1 cellular context compared by ENCODE assay signal in the genomic region with DNA sequence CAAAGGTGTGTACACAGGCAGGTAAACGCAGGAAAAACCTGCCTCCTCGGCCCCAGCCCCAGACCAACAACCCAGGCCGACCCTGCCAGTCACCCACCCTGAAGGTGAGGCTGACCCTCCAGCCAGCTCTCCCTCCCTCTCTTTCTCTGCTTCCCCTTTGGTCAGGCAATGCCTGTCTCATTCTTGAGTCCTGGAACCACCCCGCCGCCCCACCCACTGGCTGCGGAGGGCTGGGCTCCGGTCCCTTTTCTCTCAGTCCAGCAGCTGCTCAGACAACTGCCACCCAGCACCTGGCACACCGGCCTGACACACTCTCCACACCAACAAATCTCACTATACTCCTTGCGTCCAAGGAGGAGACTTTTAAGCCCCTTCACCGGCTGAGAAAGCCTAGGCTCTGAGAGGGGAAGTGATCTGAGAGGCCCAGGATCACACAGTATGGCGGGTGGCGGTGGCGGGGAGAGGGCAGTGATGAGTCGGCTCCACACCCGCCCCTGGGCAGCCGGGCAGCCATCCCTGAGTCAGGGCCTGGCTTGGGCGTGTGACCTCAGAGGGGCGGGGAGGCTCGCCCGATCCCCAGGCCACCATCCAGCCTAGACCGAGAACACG.
TF ChIP-seq lines count a peak whose summit lies in the region.

No MANE protein-coding gene starts in this region.

TF ChIP-seq in HepG2, 621 proteins besides CTCF, POLR2A, EP300 and RAD21 (continued from another document and continues in another):
- TF ChIP-seq, protein P1, sequence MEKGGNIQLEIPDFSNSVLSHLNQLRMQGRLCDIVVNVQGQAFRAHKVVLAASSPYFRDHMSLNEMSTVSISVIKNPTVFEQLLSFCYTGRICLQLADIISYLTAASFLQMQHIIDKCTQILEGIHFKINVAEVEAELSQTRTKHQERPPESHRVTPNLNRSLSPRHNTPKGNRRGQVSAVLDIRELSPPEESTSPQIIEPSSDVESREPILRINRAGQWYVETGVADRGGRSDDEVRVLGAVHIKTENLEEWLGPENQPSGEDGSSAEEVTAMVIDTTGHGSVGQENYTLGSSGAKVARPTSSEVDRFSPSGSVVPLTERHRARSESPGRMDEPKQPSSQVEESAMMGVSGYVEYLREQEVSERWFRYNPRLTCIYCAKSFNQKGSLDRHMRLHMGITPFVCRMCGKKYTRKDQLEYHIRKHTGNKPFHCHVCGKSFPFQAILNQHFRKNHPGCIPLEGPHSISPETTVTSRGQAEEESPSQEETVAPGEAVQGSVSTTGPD (CRISPR knock-in tag; IDR thresholded peaks at IDR 0.05), result 0 out of 2 replicates have a peak, but pooled peaks have one; percentile 36
- TF ChIP-seq, protein P2, sequence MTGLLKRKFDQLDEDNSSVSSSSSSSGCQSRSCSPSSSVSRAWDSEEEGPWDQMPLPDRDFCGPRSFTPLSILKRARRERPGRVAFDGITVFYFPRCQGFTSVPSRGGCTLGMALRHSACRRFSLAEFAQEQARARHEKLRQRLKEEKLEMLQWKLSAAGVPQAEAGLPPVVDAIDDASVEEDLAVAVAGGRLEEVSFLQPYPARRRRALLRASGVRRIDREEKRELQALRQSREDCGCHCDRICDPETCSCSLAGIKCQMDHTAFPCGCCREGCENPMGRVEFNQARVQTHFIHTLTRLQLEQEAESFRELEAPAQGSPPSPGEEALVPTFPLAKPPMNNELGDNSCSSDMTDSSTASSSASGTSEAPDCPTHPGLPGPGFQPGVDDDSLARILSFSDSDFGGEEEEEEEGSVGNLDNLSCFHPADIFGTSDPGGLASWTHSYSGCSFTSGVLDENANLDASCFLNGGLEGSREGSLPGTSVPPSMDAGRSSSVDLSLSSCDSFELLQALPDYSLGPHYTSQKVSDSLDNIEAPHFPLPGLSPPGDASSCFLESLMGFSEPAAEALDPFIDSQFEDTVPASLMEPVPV (CRISPR knock-in tag; IDR thresholded peaks at IDR 0.05), result 0 out of 2 replicates have a peak, but pooled peaks have one; percentile 50
- TF ChIP-seq HNRNPL (IDR thresholded peaks at IDR 0.05; ENCODE audit: low read depth, low read length), result 0 out of 2 replicates have a peak, but pooled peaks have one; percentile 71
- TF ChIP-seq ZNF839 (CRISPR knock-in tag; IDR thresholded peaks at IDR 0.05; ENCODE audit: borderline replicate concordance), result peak; percentile 62; the same call in 1 of the 2 replicates
- 0 out of 2 replicates have a peak, but pooled peaks have one; percentile 66 for TF ChIP-seq MAF1 (CRISPR knock-in tag; IDR thresholded peaks at IDR 0.05; ENCODE audit: borderline replicate concordance)
- TF ChIP-seq, protein P3, sequence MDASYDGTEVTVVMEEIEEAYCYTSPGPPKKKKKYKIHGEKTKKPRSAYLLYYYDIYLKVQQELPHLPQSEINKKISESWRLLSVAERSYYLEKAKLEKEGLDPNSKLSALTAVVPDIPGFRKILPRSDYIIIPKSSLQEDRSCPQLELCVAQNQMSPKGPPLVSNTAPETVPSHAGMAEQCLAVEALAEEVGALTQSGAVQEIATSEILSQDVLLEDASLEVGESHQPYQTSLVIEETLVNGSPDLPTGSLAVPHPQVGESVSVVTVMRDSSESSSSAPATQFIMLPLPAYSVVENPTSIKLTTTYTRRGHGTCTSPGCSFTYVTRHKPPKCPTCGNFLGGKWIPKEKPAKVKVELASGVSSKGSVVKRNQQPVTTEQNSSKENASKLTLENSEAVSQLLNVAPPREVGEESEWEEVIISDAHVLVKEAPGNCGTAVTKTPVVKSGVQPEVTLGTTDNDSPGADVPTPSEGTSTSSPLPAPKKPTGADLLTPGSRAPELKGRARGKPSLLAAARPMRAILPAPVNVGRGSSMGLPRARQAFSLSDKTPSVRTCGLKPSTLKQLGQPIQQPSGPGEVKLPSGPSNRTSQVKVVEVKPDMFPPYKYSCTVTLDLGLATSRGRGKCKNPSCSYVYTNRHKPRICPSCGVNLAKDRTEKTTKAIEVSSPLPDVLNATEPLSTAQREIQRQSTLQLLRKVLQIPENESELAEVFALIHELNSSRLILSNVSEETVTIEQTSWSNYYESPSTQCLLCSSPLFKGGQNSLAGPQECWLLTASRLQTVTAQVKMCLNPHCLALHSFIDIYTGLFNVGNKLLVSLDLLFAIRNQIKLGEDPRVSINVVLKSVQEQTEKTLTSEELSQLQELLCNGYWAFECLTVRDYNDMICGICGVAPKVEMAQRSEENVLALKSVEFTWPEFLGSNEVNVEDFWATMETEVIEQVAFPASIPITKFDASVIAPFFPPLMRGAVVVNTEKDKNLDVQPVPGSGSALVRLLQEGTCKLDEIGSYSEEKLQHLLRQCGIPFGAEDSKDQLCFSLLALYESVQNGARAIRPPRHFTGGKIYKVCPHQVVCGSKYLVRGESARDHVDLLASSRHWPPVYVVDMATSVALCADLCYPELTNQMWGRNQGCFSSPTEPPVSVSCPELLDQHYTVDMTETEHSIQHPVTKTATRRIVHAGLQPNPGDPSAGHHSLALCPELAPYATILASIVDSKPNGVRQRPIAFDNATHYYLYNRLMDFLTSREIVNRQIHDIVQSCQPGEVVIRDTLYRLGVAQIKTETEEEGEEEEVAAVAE (CRISPR knock-in tag; IDR thresholded peaks at IDR 0.05; ENCODE audit: borderline replicate concordance), result 0 out of 2 replicates have a peak, but pooled peaks have one; percentile 7
- TF ChIP-seq, protein P4, sequence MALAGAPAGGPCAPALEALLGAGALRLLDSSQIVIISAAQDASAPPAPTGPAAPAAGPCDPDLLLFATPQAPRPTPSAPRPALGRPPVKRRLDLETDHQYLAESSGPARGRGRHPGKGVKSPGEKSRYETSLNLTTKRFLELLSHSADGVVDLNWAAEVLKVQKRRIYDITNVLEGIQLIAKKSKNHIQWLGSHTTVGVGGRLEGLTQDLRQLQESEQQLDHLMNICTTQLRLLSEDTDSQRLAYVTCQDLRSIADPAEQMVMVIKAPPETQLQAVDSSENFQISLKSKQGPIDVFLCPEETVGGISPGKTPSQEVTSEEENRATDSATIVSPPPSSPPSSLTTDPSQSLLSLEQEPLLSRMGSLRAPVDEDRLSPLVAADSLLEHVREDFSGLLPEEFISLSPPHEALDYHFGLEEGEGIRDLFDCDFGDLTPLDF (CRISPR knock-in tag; IDR thresholded peaks at IDR 0.05), result peak; percentile 16; the same call in 1 of the 2 replicates
- no peak for TF ChIP-seq GTF3A (CRISPR knock-in tag; conservative IDR thresholded peaks at IDR 0.05)
- no peak for TF ChIP-seq LCORL (IDR thresholded peaks at IDR 0.05)
- TF ChIP-seq LCORL (CRISPR knock-in tag; IDR thresholded peaks at IDR 0.05), result peak; percentile 59
- TF ChIP-seq SIN3A (IDR thresholded peaks at IDR 0.05; ENCODE audit: borderline replicate concordance, low read depth, low read length), result peak; percentile 39; the same call in 1 of the 2 replicates
- TF ChIP-seq ZNF616 (CRISPR knock-in tag; IDR thresholded peaks at IDR 0.05; ENCODE audit: low read depth), result no peak
- no peak for TF ChIP-seq ZNF232 (CRISPR knock-in tag; IDR thresholded peaks at IDR 0.05; ENCODE audit: borderline replicate concordance)
- TF ChIP-seq, protein P5, sequence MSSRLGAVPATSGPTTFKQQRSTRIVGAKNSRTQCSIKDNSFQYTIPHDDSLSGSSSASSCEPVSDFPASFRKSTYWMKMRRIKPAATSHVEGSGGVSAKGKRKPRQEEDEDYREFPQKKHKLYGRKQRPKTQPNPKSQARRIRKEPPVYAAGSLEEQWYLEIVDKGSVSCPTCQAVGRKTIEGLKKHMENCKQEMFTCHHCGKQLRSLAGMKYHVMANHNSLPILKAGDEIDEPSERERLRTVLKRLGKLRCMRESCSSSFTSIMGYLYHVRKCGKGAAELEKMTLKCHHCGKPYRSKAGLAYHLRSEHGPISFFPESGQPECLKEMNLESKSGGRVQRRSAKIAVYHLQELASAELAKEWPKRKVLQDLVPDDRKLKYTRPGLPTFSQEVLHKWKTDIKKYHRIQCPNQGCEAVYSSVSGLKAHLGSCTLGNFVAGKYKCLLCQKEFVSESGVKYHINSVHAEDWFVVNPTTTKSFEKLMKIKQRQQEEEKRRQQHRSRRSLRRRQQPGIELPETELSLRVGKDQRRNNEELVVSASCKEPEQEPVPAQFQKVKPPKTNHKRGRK (CRISPR knock-in tag; IDR thresholded peaks at IDR 0.05), result no peak
- no peak for TF ChIP-seq ZNF720 (CRISPR knock-in tag; IDR thresholded peaks at IDR 0.05)
- TF ChIP-seq, protein P6, sequence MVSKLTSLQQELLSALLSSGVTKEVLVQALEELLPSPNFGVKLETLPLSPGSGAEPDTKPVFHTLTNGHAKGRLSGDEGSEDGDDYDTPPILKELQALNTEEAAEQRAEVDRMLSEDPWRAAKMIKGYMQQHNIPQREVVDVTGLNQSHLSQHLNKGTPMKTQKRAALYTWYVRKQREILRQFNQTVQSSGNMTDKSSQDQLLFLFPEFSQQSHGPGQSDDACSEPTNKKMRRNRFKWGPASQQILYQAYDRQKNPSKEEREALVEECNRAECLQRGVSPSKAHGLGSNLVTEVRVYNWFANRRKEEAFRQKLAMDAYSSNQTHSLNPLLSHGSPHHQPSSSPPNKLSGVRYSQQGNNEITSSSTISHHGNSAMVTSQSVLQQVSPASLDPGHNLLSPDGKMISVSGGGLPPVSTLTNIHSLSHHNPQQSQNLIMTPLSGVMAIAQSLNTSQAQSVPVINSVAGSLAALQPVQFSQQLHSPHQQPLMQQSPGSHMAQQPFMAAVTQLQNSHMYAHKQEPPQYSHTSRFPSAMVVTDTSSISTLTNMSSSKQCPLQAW (CRISPR knock-in tag; IDR thresholded peaks at IDR 0.05), result 0 out of 2 replicates have a peak, but pooled peaks have one; percentile 33
- TF ChIP-seq ZIK1 (CRISPR knock-in tag; IDR thresholded peaks at IDR 0.05; ENCODE audit: borderline replicate concordance, low read depth), result no peak
- TF ChIP-seq ZNF891 (CRISPR knock-in tag; IDR thresholded peaks at IDR 0.05), result no peak
- TF ChIP-seq, protein P7, sequence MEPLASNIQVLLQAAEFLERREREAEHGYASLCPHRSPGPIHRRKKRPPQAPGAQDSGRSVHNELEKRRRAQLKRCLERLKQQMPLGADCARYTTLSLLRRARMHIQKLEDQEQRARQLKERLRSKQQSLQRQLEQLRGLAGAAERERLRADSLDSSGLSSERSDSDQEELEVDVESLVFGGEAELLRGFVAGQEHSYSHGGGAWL (CRISPR knock-in tag; IDR thresholded peaks at IDR 0.05), result 0 out of 2 replicates have a peak, but pooled peaks have one; percentile 39
- peak; percentile 16; the same call in 1 of the 2 replicates for TF ChIP-seq CBX5 (CRISPR knock-in tag; IDR thresholded peaks at IDR 0.05; ENCODE audit: borderline replicate concordance)
- TF ChIP-seq, protein P8, sequence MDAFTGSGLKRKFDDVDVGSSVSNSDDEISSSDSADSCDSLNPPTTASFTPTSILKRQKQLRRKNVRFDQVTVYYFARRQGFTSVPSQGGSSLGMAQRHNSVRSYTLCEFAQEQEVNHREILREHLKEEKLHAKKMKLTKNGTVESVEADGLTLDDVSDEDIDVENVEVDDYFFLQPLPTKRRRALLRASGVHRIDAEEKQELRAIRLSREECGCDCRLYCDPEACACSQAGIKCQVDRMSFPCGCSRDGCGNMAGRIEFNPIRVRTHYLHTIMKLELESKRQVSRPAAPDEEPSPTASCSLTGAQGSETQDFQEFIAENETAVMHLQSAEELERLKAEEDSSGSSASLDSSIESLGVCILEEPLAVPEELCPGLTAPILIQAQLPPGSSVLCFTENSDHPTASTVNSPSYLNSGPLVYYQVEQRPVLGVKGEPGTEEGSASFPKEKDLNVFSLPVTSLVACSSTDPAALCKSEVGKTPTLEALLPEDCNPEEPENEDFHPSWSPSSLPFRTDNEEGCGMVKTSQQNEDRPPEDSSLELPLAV (CRISPR knock-in tag; conservative IDR thresholded peaks at IDR 0.05; ENCODE audit: low read depth), result no peak
- peak; percentile 16 for TF ChIP-seq AGO1 (IDR thresholded peaks at IDR 0.05; ENCODE audit: low read depth, low read length, poor library complexity, severe bottlenecking)
- no peak for TF ChIP-seq CBFB (CRISPR knock-in tag; IDR thresholded peaks at IDR 0.05)
- TF ChIP-seq KLF9 (CRISPR knock-in tag; IDR thresholded peaks at IDR 0.05; ENCODE audit: low read depth), result 0 out of 2 replicates have a peak, but pooled peaks have one; percentile 27
- TF ChIP-seq ISL2 (CRISPR knock-in tag; IDR thresholded peaks at IDR 0.05), result peak; percentile 41; the same call in 1 of the 2 replicates
- TF ChIP-seq GATAD1 (CRISPR knock-in tag; IDR thresholded peaks at IDR 0.05), result no peak; the same call in 1 of the 2 replicates
- TF ChIP-seq SETDB1 (CRISPR knock-in tag; IDR thresholded peaks at IDR 0.05; ENCODE audit: borderline replicate concordance), result no peak
- TF ChIP-seq, protein P9, sequence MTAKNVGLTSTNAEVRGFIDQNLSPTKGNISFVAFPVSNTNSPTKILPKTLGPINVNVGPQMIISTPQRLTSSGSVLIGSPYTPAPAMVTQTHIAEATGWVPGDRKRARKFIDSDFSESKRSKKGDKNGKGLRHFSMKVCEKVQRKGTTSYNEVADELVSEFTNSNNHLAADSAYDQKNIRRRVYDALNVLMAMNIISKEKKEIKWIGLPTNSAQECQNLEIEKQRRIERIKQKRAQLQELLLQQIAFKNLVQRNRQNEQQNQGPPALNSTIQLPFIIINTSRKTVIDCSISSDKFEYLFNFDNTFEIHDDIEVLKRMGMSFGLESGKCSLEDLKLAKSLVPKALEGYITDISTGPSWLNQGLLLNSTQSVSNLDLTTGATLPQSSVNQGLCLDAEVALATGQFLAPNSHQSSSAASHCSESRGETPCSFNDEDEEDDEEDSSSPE (CRISPR knock-in tag; IDR thresholded peaks at IDR 0.05), result no peak
- TF ChIP-seq SNRNP70 (IDR thresholded peaks at IDR 0.05; ENCODE audit: low read depth, low read length), result no peak
- TF ChIP-seq KMT2A (CRISPR knock-in tag; IDR thresholded peaks at IDR 0.05), result peak; percentile 40; the same call in 1 of the 2 replicates
- TF ChIP-seq KDM2A (CRISPR knock-in tag; IDR thresholded peaks at IDR 0.05; ENCODE audit: borderline replicate concordance, low read depth), result 0 out of 2 replicates have a peak, but pooled peaks have one; percentile 24
- TF ChIP-seq, protein P10, sequence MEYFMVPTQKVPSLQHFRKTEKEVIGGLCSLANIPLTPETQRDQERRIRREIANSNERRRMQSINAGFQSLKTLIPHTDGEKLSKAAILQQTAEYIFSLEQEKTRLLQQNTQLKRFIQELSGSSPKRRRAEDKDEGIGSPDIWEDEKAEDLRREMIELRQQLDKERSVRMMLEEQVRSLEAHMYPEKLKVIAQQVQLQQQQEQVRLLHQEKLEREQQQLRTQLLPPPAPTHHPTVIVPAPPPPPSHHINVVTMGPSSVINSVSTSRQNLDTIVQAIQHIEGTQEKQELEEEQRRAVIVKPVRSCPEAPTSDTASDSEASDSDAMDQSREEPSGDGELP (IDR thresholded peaks at IDR 0.05; ENCODE audit: borderline replicate concordance, low read depth), result 0 out of 2 replicates have a peak, but pooled peaks have one; percentile 17
- peak; percentile 27; the same call in 1 of the 3 replicates for TF ChIP-seq MXI1 (IDR thresholded peaks at IDR 0.05; ENCODE audit: borderline replicate concordance, low read depth, low read length)
